ENCODE assay signal across 12 cellular contexts in genomic region chr2:9631976-9632700, GRCh38. TPM values are rescaled to one million over a fixed set of nuclear protein-coding genes. Genes with fewer than 3 reads are reported as not detected.
DNase-seq lines count a peak whose midpoint lies in the region; ATAC-seq, FAIRE-seq and TF ChIP-seq lines count a peak whose summit lies in the region.
"Had no signal": no experiment of that assay in that cellular context is flagged by ENCODE, and none has a peak within 500 bp of the region (broad histone marks: within the 10 kb centered on the region; RNA-seq: fewer than 3 reads in every experiment).

No MANE protein-coding gene starts in this region.

- peaks cover 32% of the 10 kb centered on the region for H3K36me3 Mint-ChIP-seq in activated T-cell treated with anti-CD3 and anti-CD28 coated beads, Interleukin-2, amount 50 U/mL, for 24 hours (ENCODE audit: low read depth)
- peaks cover 17% of the 10 kb centered on the region for H3K36me3 Mint-ChIP-seq in activated naive CD8-positive, alpha-beta T cell
- peaks cover 24 to 29% of the 10 kb centered on the region in 2 donors for H3K36me3 Mint-ChIP-seq in stimulated activated naive B cell treated with anti-CD40 and anti-IgM and Interleukin-4, amounts not matched to agents 10 μg/mL and 1 μg/mL and 100 μg/mL, for 72 hours

- H3K27me3 ChIP-seq in iPS-20b (ENCODE audit: insufficient read depth, low read length): peaks cover 26% of the 10 kb centered on the region

- DNase-seq in activated T-cell treated with anti-CD3 and anti-CD28 coated beads, Interleukin-2, amount 50 U/mL, for 24 hours: no peak
- DNase-seq in activated T-cell treated with anti-CD3 and anti-CD28 coated beads, Interleukin-2, amount 50 U/mL, for 1 hour: no peak
- no peak for DNase-seq in stimulated activated naive B cell treated with anti-CD40 and anti-IgM and Interleukin-4, amounts not matched to agents 10 μg/mL and 1 μg/mL and 100 μg/mL, for 72 hours
- DNase-seq in DMS153 treated with DMSO at 0.1 percent for 48 hours (lab: John Stamatoyannopoulos, UW; ENCODE audit: unreplicated experiment) (no peak), GM12892 (ENCODE audit: insufficient read length) (no peak)
- DNase-seq: AML-193; aorta; SK-N-SH; stimulated activated CD4-positive, alpha-beta T cell treated with anti-CD3 and anti-CD28 coated beads, Interleukin-4, amount 100 ng/mL, for 24 hours had no signal

- peaks cover 9% of the 10 kb centered on the region; the same call in 1 of the 2 replicates for H3K4me1 ChIP-seq in iPS-20b (ENCODE audit: insufficient read depth, low read length)

- H3K36me3 ChIP-seq in iPS-20b (ENCODE audit: insufficient read depth, low read depth, low read length): peaks cover 26% of the 10 kb centered on the region

- peaks cover 33% of the 10 kb centered on the region for H3K4me1 Mint-ChIP-seq in activated T-cell treated with anti-CD3 and anti-CD28 coated beads, Interleukin-2, amount 50 U/mL, for 24 hours (ENCODE audit: low read depth)
- peaks cover 32% of the 10 kb centered on the region for H3K4me1 Mint-ChIP-seq in activated naive CD8-positive, alpha-beta T cell (ENCODE audit: low read depth)
- peaks cover 21 to 32% of the 10 kb centered on the region in 2 donors for H3K4me1 Mint-ChIP-seq in stimulated activated naive B cell treated with anti-CD40 and anti-IgM and Interleukin-4, amounts not matched to agents 10 μg/mL and 1 μg/mL and 100 μg/mL, for 72 hours

- ATAC-seq in stimulated activated naive B cell treated with anti-CD40 and anti-IgM and Interleukin-4, amounts not matched to agents 10 μg/mL and 1 μg/mL and 100 μg/mL, for 72 hours (replicated peaks): no peak
- ATAC-seq in GM21528 (IDR thresholded peaks at IDR 0.05; ENCODE audit: low FRiP score, unreplicated experiment): no peak

- no peak overlapping the region for H3K27ac ChIP-seq in iPS-20b (ENCODE audit: low read length)

- H3K4me3 Mint-ChIP-seq in activated T-cell treated with anti-CD3 and anti-CD28 coated beads, Interleukin-2, amount 50 U/mL, for 24 hours: peak overlapping the region; percentile 24
- peak overlapping the region; percentile 85 for H3K4me3 Mint-ChIP-seq in activated naive CD8-positive, alpha-beta T cell
- peak overlapping the region; percentile 37 to 89 for H3K4me3 Mint-ChIP-seq in stimulated activated naive B cell treated with anti-CD40 and anti-IgM and Interleukin-4, amounts not matched to agents 10 μg/mL and 1 μg/mL and 100 μg/mL, for 72 hours

- TF ChIP-seq POLR2A in GM12892 (IDR thresholded peaks at IDR 0.05; ENCODE audit: low read depth, low read length): no peak

- H3K9ac ChIP-seq in iPS-20b (ENCODE audit: low read depth, low read length): no peak overlapping the region; the same call in 1 of the 2 replicates

- H3K9me3 Mint-ChIP-seq in activated T-cell treated with anti-CD3 and anti-CD28 coated beads, Interleukin-2, amount 50 U/mL, for 24 hours: no peaks in the 10 kb centered on the region
- H3K9me3 Mint-ChIP-seq in activated naive CD8-positive, alpha-beta T cell (ENCODE audit: low read depth): no peaks in the 10 kb centered on the region
- peaks cover 0 to 5% of the 10 kb centered on the region in 2 donors for H3K9me3 Mint-ChIP-seq in stimulated activated naive B cell treated with anti-CD40 and anti-IgM and Interleukin-4, amounts not matched to agents 10 μg/mL and 1 μg/mL and 100 μg/mL, for 72 hours

- no peaks in the 10 kb centered on the region for H3K9me3 ChIP-seq in iPS-20b (ENCODE audit: insufficient read depth, low read depth, low read length)
- H3K9me3 ChIP-seq: SK-N-SH had no signal

- H3K27ac Mint-ChIP-seq in activated T-cell treated with anti-CD3 and anti-CD28 coated beads, Interleukin-2, amount 50 U/mL, for 24 hours: no peak overlapping the region
- H3K27ac Mint-ChIP-seq in activated naive CD8-positive, alpha-beta T cell: no peak overlapping the region
- H3K27ac Mint-ChIP-seq in stimulated activated naive B cell treated with anti-CD40 and anti-IgM and Interleukin-4, amounts not matched to agents 10 μg/mL and 1 μg/mL and 100 μg/mL, for 72 hours: peak overlapping the region; percentile 99

- no peak for FAIRE-seq in GM12892 (lab: Jason Lieb, UNC)

- H3K4me3 ChIP-seq in iPS-20b (ENCODE audit: low read length): peak overlapping the region; percentile 74

- H3K27me3 Mint-ChIP-seq in activated T-cell treated with anti-CD3 and anti-CD28 coated beads, Interleukin-2, amount 50 U/mL, for 24 hours: no peaks in the 10 kb centered on the region
- H3K27me3 Mint-ChIP-seq in activated naive CD8-positive, alpha-beta T cell: no peaks in the 10 kb centered on the region
- no peaks in the 10 kb centered on the region for H3K27me3 Mint-ChIP-seq in stimulated activated naive B cell treated with anti-CD40 and anti-IgM and Interleukin-4, amounts not matched to agents 10 μg/mL and 1 μg/mL and 100 μg/mL, for 72 hours

RNA-seq across cellular contexts. Expression of gene YWHAQ, which starts 1.3 kb away (rescaled TPM):
- 264 TPM for polyA plus RNA-seq in GM12892 (2012; ENCODE audit: missing spikeins)

Comparison
In these comparisons a context has a peak if more than half of its experiments do, and no peak if none do; other contexts are left out.
1. H3K4me3 Mint-ChIP-seq: peak in every context shown above with its lines; median percentile 85 in activated naive CD8-positive, alpha-beta T cell; 63 in stimulated activated naive B cell treated with anti-CD40 and anti-IgM and Interleukin-4, amounts not matched to agents 10 μg/mL and 1 μg/mL and 100 μg/mL, for 72 hours; 24 in activated T-cell treated with anti-CD3 and anti-CD28 coated beads, Interleukin-2, amount 50 U/mL, for 24 hours.